15 cellular contexts compared by ENCODE assay signal in the genomic region with DNA sequence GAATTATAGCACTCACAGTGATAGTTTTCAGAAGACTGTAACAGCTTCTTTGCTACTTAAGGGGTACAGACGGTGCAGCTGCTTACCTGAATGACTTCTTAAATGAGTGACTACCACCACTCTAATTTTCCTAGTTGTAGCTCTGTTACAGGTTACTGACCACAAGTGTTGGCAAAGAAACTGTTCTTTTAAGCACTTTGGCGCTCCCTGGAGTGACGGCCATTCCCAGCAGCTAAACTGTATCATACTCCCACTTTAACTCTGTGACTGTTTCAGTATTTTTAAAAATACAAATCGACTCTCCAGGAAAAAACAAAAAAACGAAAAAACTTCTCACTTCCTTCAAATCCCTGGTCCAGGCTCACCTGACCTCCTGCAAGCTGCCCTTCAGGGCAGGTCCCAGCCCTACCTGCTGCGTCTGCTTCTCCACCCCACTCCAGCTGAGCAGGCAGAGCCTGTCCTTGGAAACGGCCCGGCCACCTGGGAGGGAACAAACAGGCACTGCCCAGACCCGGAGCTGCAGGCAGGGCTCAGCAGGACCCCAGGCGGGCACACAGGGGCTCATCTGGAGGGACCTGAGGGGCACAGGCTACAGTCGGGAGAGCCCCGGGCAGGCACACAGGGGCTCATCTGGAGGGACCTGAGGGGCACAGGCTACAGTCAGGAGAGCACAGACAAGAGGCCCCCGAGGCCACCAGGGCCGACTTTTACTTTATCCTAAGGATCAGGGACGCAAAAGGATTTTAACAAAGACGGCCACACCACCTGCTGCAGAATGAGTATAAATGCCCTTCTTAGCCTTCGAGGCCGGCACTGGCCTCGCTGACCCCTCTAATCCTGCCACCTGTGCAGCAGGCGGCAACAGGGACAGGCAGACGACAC. TPM values are rescaled to one million over a fixed set of nuclear protein-coding genes. Genes with fewer than 3 reads are reported as not detected.
DNase-seq lines count a peak whose midpoint lies in the region; ATAC-seq and TF ChIP-seq lines count a peak whose summit lies in the region.
"Had no signal": no experiment of that assay in that cellular context is flagged by ENCODE, and none has a peak within 500 bp of the region (broad histone marks: within the 10 kb centered on the region; RNA-seq: fewer than 3 reads in every experiment).

No MANE protein-coding gene starts in this region.

- POLR2A ChIA-PET in Panc1 (lab: Charles Lee), result interaction anchor here (0.6 kb wide), 1 partner anchor 12 kb away, joined by 25 read pairs; no protein-coding TSS in a partner anchor

- no peaks in the 10 kb centered on the region for H3K36me3 ChIP-seq in Panc1 (ENCODE audit: control insufficient read depth, insufficient read depth, low read length)

- CTCF ChIA-PET in Panc1 (lab: Charles Lee), result interaction anchor here (0.8 kb wide), 1 partner anchor 93 kb away, joined by 12 read pairs; no protein-coding TSS in a partner anchor

- in situ Hi-C loops in Panc1 (cut with HindIII; ENCODE audit: low pct_unique_long_range_greater_than_20kb, low sequenced_read_pairs), result no loop called here

- H3K9me3 ChIP-seq in Panc1 (ENCODE audit: control insufficient read depth, insufficient read depth, low read depth, low read length), result peaks cover 27% of the 10 kb centered on the region

- H3K4me3 ChIP-seq in Panc1 (ENCODE audit: low read depth in 2 of 2, low read length in 2 of 2), result no peak overlapping the region

- intact Hi-C loops in Panc1 (cut with micrococcal nuclease; ENCODE audit: unreplicated experiment) (no loop called here), sciatic nerve (cut with DNase I) (no loop called here)

- DNase-seq in DMS79 treated with DMSO at 0.1 percent for 48 hours (lab: John Stamatoyannopoulos, UW) (peak; percentile 45), Panc1 (ENCODE audit: low read depth, low spot score) (no peak), left lobe of liver (ENCODE audit: low spot score) (peak; percentile 38), sciatic nerve (ENCODE audit: low spot score) (peak; percentile 48), kidney tubule cell (ENCODE audit: low spot score) (no peak), NCI-H2227 treated with DMSO at 0.1 percent for 48 hours (lab: John Stamatoyannopoulos, UW) (no peak)
- no peak for DNase-seq in central memory CD4-positive, alpha-beta T cell
- no peak for DNase-seq in stimulated activated CD4-positive, alpha-beta T cell treated with anti-CD3 and anti-CD28 coated beads, Interleukin-2, amount 100 ng/mL, for 24 hours
- DNase-seq: activated CD4-positive, alpha-beta T cell treated with anti-CD3 and anti-CD28 coated beads for 36 hours; activated T-cell treated with anti-CD3 and anti-CD28 coated beads, Interleukin-2, amount 50 U/mL, for 4 hours; anterior cingulate cortex; effector CD4-positive, alpha-beta T cell; MM.1S; NCI-H2029 treated with DMSO at 0.1 percent for 48 hours; stimulated activated naive CD4-positive, alpha-beta T cell had no signal

- no peak for TF ChIP-seq CTCF in Panc1 (IDR thresholded peaks at IDR 0.05)

- BruUV-seq in Panc1 (replicated peaks; lab: Mats Ljungman, UMichigan), result no TSS peak

- no peak overlapping the region for H3K27ac ChIP-seq in Panc1 (ENCODE audit: low read length)

- no peaks in the 10 kb centered on the region for H3K27me3 ChIP-seq in Panc1 (ENCODE audit: control insufficient read depth, insufficient read depth, low read length)

- H3K4me1 ChIP-seq in Panc1 (ENCODE audit: control insufficient read depth, insufficient read depth, low read length), result no peaks in the 10 kb centered on the region

- ATAC-seq in Panc1 (0 out of 2 replicates have a peak, but pooled peaks have one; percentile 18), left lobe of liver (peak; percentile 21), sciatic nerve (no peak)
- ATAC-seq: activated CD4-positive, alpha-beta T cell treated with anti-CD3 and anti-CD28 coated beads for 36 hours; activated T-cell treated with anti-CD3 and anti-CD28 coated beads, Interleukin-2, amount 50 U/mL, for 4 hours had no signal

RNA-seq across cellular contexts. Expression of gene SLC66A2, which starts 24.5 kb away (rescaled TPM):
- total RNA-seq in Panc1 (2021; ENCODE audit: unreplicated experiment) (92.5 TPM), left lobe of liver (140 TPM), sciatic nerve (65.2 TPM)
- 121 TPM for polyA plus RNA-seq in Panc1 (2012; ENCODE audit: insufficient read length)

RNA-seq across cellular contexts. Expression of gene HSBP1L1, which starts 37.5 kb away (rescaled TPM):
- 45.4 TPM for total RNA-seq in Panc1 (2021; ENCODE audit: unreplicated experiment)
- 36.4 TPM for polyA plus RNA-seq in Panc1 (2012; ENCODE audit: insufficient read length)
- 20.2 TPM for total RNA-seq in left lobe of liver
- 16.9 TPM for total RNA-seq in sciatic nerve

Comparison
In these comparisons a context has a peak if more than half of its experiments do, and no peak if none do; other contexts are left out.
1. DNase-seq: peak in DMS79 treated with DMSO at 0.1 percent for 48 hours (single experiment), left lobe of liver (single experiment) and sciatic nerve (single experiment); none in Panc1 (single experiment), kidney tubule cell (single experiment), central memory CD4-positive, alpha-beta T cell (single experiment), stimulated activated CD4-positive, alpha-beta T cell treated with anti-CD3 and anti-CD28 coated beads, Interleukin-2, amount 100 ng/mL, for 24 hours (0 of 2) and NCI-H2227 treated with DMSO at 0.1 percent for 48 hours (single experiment).